Comparison of ENCODE assay signal across 19 cellular contexts in genomic region chr3:47158208-47158607, GRCh38. TPM values are rescaled to one million over a fixed set of nuclear protein-coding genes. Genes with fewer than 3 reads are reported as not detected.
DNase-seq lines count a peak whose midpoint lies in the region; ATAC-seq and TF ChIP-seq lines count a peak whose summit lies in the region.
"Had no signal": no experiment of that assay in that cellular context is flagged by ENCODE, and none has a peak within 500 bp of the region (broad histone marks: within the 10 kb centered on the region; RNA-seq: fewer than 3 reads in every experiment).

No MANE protein-coding gene starts in this region.

- no peak for DNase-seq in activated CD8-positive, alpha-beta T cell treated with anti-CD3 and anti-CD28 coated beads for 36 hours
- no peak for DNase-seq in activated CD8-positive, alpha-beta T cell treated with anti-CD3 and anti-CD28 coated beads, Interleukin-2, amount 10 ng/mL, durations not matched to agents 7 days and 5 days
- DNase-seq in endodermal cell: no peak
- DNase-seq in type B pancreatic cell (ENCODE audit: extremely low spot score, unreplicated experiment): no peak
- no peak for DNase-seq in midbrain (lab: John Stamatoyannopoulos, UW)
- DNase-seq: DMS53, GOT3, KG1, MG63, NCI-H1092 treated with DMSO at 0.1 percent for 48 hours, NCI-H187, NCI-H446 treated with DMSO at 0.1 percent for 48 hours, RPMI8226, SW 1271 had no signal

- H3K9me2 ChIP-seq in Loucy (replicated peaks; ENCODE audit: low read depth, low read length): no peaks in the 10 kb centered on the region

- no peak overlapping the region for H3K4me3 Mint-ChIP-seq in activated CD8-positive, alpha-beta T cell treated with anti-CD3 and anti-CD28 coated beads for 36 hours
- no peak overlapping the region for H3K4me3 Mint-ChIP-seq in activated CD8-positive, alpha-beta T cell treated with anti-CD3 and anti-CD28 coated beads, Interleukin-2, amount 10 ng/mL, durations not matched to agents 7 days and 5 days
- no peak overlapping the region for H3K4me3 Mint-ChIP-seq in endodermal cell
- no peak overlapping the region for H3K4me3 Mint-ChIP-seq in type B pancreatic cell

- CTCF ChIA-PET in activated CD8-positive, alpha-beta T cell treated with anti-CD3 and anti-CD28 coated beads for 36 hours (lab: Charles Lee): no interaction called here
- CTCF ChIA-PET in activated CD8-positive, alpha-beta T cell treated with anti-CD3 and anti-CD28 coated beads, Interleukin-2, amount 10 ng/mL, durations not matched to agents 7 days and 5 days (lab: Charles Lee): no interaction called here

- POLR2A ChIA-PET in activated CD8-positive, alpha-beta T cell treated with anti-CD3 and anti-CD28 coated beads for 36 hours (lab: Charles Lee): interaction anchor here (1.0 to 1.2 kb wide), 2 partner anchors 8 to 141 kb away, joined by 3 read pairs; no protein-coding TSS in a partner anchor
- POLR2A ChIA-PET in activated CD8-positive, alpha-beta T cell treated with anti-CD3 and anti-CD28 coated beads, Interleukin-2, amount 10 ng/mL, durations not matched to agents 7 days and 5 days (lab: Charles Lee): no interaction called here

- no peak overlapping the region for H2AFZ ChIP-seq in Loucy (ENCODE audit: low read length)

- H3K36me3 ChIP-seq in Loucy (ENCODE audit: insufficient read depth, low read length): no peaks in the 10 kb centered on the region
- peaks cover 16% of the 10 kb centered on the region for H3K36me3 ChIP-seq in endodermal cell (ENCODE audit: control insufficient read depth, insufficient read depth, low read length)

- peaks cover 89% of the 10 kb centered on the region for H4K20me1 ChIP-seq in Loucy (ENCODE audit: insufficient read depth, low read length, poor library complexity, severe bottlenecking)

- peak overlapping the region; percentile 92 for H3K4me2 ChIP-seq in Loucy (ENCODE audit: low read depth, low read length, poor library complexity, severe bottlenecking)

- H3K27me3 ChIP-seq in Loucy (ENCODE audit: insufficient read depth, low read length, poor library complexity, severe bottlenecking): no peaks in the 10 kb centered on the region
- H3K27me3 ChIP-seq in endodermal cell (ENCODE audit: control insufficient read depth, insufficient read depth, low read length, poor library complexity, severe bottlenecking): no peaks in the 10 kb centered on the region
- H3K27me3 ChIP-seq: BLaER1, MG63 had no signal

- TF ChIP-seq CTCF in activated CD8-positive, alpha-beta T cell treated with anti-CD3 and anti-CD28 coated beads for 36 hours (IDR thresholded peaks at IDR 0.05): no peak
- TF ChIP-seq CTCF in Loucy (conservative IDR thresholded peaks at IDR 0.05; ENCODE audit: low read length): no peak
- no peak for TF ChIP-seq CTCF in endodermal cell (conservative IDR thresholded peaks at IDR 0.05)
- TF ChIP-seq CTCF in type B pancreatic cell (conservative IDR thresholded peaks at IDR 0.05): no peak

- intact Hi-C loops in activated CD8-positive, alpha-beta T cell treated with anti-CD3 and anti-CD28 coated beads for 36 hours (cut with micrococcal nuclease): no loop called here

- H3F3A ChIP-seq in Loucy (ENCODE audit: low read depth): no peaks in the 10 kb centered on the region

- ATAC-seq in activated CD8-positive, alpha-beta T cell treated with anti-CD3 and anti-CD28 coated beads for 36 hours: no peak
- no peak for ATAC-seq in activated CD8-positive, alpha-beta T cell treated with anti-CD3 and anti-CD28 coated beads, Interleukin-2, amount 10 ng/mL, durations not matched to agents 7 days and 5 days
- ATAC-seq in HG03439 (IDR thresholded peaks at IDR 0.05; ENCODE audit: unreplicated experiment) (no peak), HG02798 (IDR thresholded peaks at IDR 0.05; ENCODE audit: poor library complexity, unreplicated experiment) (no peak)

- H3K9me3 ChIP-seq in Loucy (ENCODE audit: insufficient read depth, low read depth, low read length) (no peaks in the 10 kb centered on the region), endodermal cell (ENCODE audit: control insufficient read depth, low read length) (no peaks in the 10 kb centered on the region)
- H3K9me3 ChIP-seq: MG63 had no signal

- no peaks in the 10 kb centered on the region for H3K9me3 Mint-ChIP-seq in activated CD8-positive, alpha-beta T cell treated with anti-CD3 and anti-CD28 coated beads for 36 hours
- no peaks in the 10 kb centered on the region for H3K9me3 Mint-ChIP-seq in activated CD8-positive, alpha-beta T cell treated with anti-CD3 and anti-CD28 coated beads, Interleukin-2, amount 10 ng/mL, durations not matched to agents 7 days and 5 days (ENCODE audit: insufficient read depth)
- H3K9me3 Mint-ChIP-seq in endodermal cell (no peaks in the 10 kb centered on the region), type B pancreatic cell (no peaks in the 10 kb centered on the region)

- H3K9ac ChIP-seq in Loucy (ENCODE audit: low read depth, low read length, poor library complexity, severe bottlenecking) (peak overlapping the region; percentile 6), endodermal cell (ENCODE audit: extremely low read depth, low read length, poor library complexity, severe bottlenecking) (no peak overlapping the region)
- H3K9ac ChIP-seq: BLaER1 had no signal

- no peak overlapping the region for H3K27ac ChIP-seq in endodermal cell (ENCODE audit: low read depth, low read length)
- H3K27ac ChIP-seq: 22Rv1, BLaER1 had no signal

- peaks cover 62% of the 10 kb centered on the region for H3K4me1 Mint-ChIP-seq in activated CD8-positive, alpha-beta T cell treated with anti-CD3 and anti-CD28 coated beads for 36 hours (ENCODE audit: low read depth)
- H3K4me1 Mint-ChIP-seq in activated CD8-positive, alpha-beta T cell treated with anti-CD3 and anti-CD28 coated beads, Interleukin-2, amount 10 ng/mL, durations not matched to agents 7 days and 5 days (ENCODE audit: low read depth): peaks cover 42% of the 10 kb centered on the region
- H3K4me1 Mint-ChIP-seq in endodermal cell (peaks cover 28% of the 10 kb centered on the region), type B pancreatic cell (ENCODE audit: unreplicated experiment) (peaks cover 40% of the 10 kb centered on the region)

- peaks cover 100% of the 10 kb centered on the region for H3K79me2 ChIP-seq in Loucy (ENCODE audit: insufficient read depth, low read length)

- peak overlapping the region; percentile 97 for H3K4me3 ChIP-seq in Loucy (ENCODE audit: low read length, poor library complexity, severe bottlenecking)
- no peak overlapping the region for H3K4me3 ChIP-seq in endodermal cell (ENCODE audit: low read length)
- H3K4me3 ChIP-seq: BLaER1, MG63 had no signal

- H3K27ac Mint-ChIP-seq in activated CD8-positive, alpha-beta T cell treated with anti-CD3 and anti-CD28 coated beads for 36 hours: peak overlapping the region; percentile 67
- no peak overlapping the region for H3K27ac Mint-ChIP-seq in activated CD8-positive, alpha-beta T cell treated with anti-CD3 and anti-CD28 coated beads, Interleukin-2, amount 10 ng/mL, durations not matched to agents 7 days and 5 days
- peak overlapping the region; percentile 45 for H3K27ac Mint-ChIP-seq in endodermal cell
- H3K27ac Mint-ChIP-seq in type B pancreatic cell: peak overlapping the region; percentile 25

- H3K4me1 ChIP-seq in Loucy (ENCODE audit: insufficient read depth, low read length, poor library complexity, severe bottlenecking) (peaks cover 56% of the 10 kb centered on the region), endodermal cell (ENCODE audit: control insufficient read depth, insufficient read depth, low read length) (peaks cover 4% of the 10 kb centered on the region)

- no peaks in the 10 kb centered on the region for H3K27me3 Mint-ChIP-seq in activated CD8-positive, alpha-beta T cell treated with anti-CD3 and anti-CD28 coated beads for 36 hours
- no peaks in the 10 kb centered on the region for H3K27me3 Mint-ChIP-seq in activated CD8-positive, alpha-beta T cell treated with anti-CD3 and anti-CD28 coated beads, Interleukin-2, amount 10 ng/mL, durations not matched to agents 7 days and 5 days (ENCODE audit: low read depth)
- H3K27me3 Mint-ChIP-seq in endodermal cell (ENCODE audit: insufficient read depth): no peaks in the 10 kb centered on the region
- H3K27me3 Mint-ChIP-seq in type B pancreatic cell: no peaks in the 10 kb centered on the region

- H3K36me3 Mint-ChIP-seq in activated CD8-positive, alpha-beta T cell treated with anti-CD3 and anti-CD28 coated beads for 36 hours (ENCODE audit: low read depth): peaks cover 22% of the 10 kb centered on the region
- peaks cover 25% of the 10 kb centered on the region for H3K36me3 Mint-ChIP-seq in activated CD8-positive, alpha-beta T cell treated with anti-CD3 and anti-CD28 coated beads, Interleukin-2, amount 10 ng/mL, durations not matched to agents 7 days and 5 days (ENCODE audit: low read depth)
- H3K36me3 Mint-ChIP-seq in endodermal cell (ENCODE audit: low read depth) (peaks cover 9% of the 10 kb centered on the region), type B pancreatic cell (peaks cover 28% of the 10 kb centered on the region)

RNA-seq across cellular contexts. Expression of gene SETD2, which starts 5.7 kb away (rescaled TPM):
- total RNA-seq in activated CD8-positive, alpha-beta T cell treated with anti-CD3 and anti-CD28 coated beads for 36 hours: 10 to 100 TPM; 34.7 to 36.1 TPM
- total RNA-seq in activated CD8-positive, alpha-beta T cell treated with anti-CD3 and anti-CD28 coated beads, Interleukin-2, amount 10 ng/mL, durations not matched to agents 7 days and 5 days: 10 to 100 TPM; 43.1 to 48.1 TPM
- total RNA-seq in endodermal cell: 10 to 100 TPM; 59.0 to 61.5 TPM
- polyA plus RNA-seq in endodermal cell (2013, experiment 1 of 2): 38.5 TPM
- 40.7 TPM for polyA plus RNA-seq in endodermal cell (2013, experiment 2 of 2)
- total RNA-seq in type B pancreatic cell (ENCODE audit: low replicate concordance): 46.1 and 53.2 TPM in 2 replicates
